ENCODE assay signal across 8 cellular contexts in the genomic region with DNA sequence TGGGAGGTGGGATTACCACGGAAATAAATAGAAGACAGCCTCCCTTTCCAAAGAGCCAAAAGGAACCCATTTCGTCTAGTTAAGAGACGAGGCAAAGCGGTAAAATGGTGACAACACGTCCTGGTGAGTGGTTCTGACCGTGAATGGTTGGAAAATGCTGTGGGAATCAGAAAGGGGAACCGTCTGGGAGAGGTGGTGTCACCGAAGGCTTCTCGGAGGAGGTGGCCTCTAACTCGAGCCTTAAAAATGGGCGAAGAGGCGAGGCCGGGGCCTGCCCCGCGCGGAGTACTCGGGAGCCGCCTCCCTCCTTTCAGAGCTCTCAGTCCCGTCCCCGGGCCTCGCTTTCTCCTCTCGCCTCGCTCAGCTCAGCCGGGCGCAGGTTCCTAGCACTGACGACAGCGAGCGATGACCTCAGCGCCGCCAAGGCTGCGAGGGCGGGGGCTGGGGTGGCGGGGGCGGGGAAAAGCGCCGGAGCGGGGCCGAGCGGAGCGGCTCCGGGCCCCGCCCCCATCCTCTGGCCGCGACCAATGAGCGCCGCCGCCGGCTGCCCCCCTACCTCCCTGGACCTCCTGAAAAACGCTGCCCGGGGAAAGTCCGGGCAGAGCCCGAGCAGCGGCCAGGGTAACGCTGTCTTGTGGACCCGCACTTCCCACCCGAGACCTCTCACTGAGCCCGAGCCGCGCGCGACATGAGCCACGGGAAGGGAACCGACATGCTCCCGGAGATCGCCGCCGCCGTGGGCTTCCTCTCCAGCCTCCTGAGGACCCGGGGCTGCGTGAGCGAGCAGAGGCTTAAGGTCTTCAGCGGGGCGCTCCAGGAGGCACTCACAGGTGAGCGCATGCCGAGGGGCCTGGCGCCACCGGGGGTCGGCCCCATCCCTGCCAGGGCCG. TPM values are rescaled to one million over a fixed set of nuclear protein-coding genes. Genes with fewer than 3 reads are reported as not detected.
DNase-seq lines count a peak whose midpoint lies in the region; ATAC-seq and TF ChIP-seq lines count a peak whose summit lies in the region.

A gene with protein sequence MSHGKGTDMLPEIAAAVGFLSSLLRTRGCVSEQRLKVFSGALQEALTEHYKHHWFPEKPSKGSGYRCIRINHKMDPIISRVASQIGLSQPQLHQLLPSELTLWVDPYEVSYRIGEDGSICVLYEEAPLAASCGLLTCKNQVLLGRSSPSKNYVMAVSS (plus strand): TSS at position 601 of the 890 bp plus-strand sequence. CDS start 88 bp downstream, at position 689.

- no peaks in the 10 kb centered on the region for H3K9me3 Mint-ChIP-seq in immature natural killer cell

- intact Hi-C loops in spleen (cut with DNase I; ENCODE audit: low total_unique reads), result loop anchor here (5.0 kb wide), 1 partner anchor 33 kb away; no protein-coding TSS in a partner anchor

- H3K27ac ChIP-seq in caudate nucleus (ENCODE audit: low read depth, low read length), result peak within 1 kb of the TSS; percentile 98
- peak within 1 kb of the TSS; percentile 97 to 100 (median 99) for H3K27ac ChIP-seq in spleen

- no peaks in the 10 kb centered on the region for H3K9me3 ChIP-seq in spleen

- ATAC-seq in GM19023 (IDR thresholded peaks at IDR 0.05; ENCODE audit: unreplicated experiment) (peak; percentile 70), HG03196 (IDR thresholded peaks at IDR 0.05; ENCODE audit: unreplicated experiment) (peak; percentile 71)

- peak within 1 kb of the TSS; percentile 99 to 100 (median 100) for H3K27ac Mint-ChIP-seq in immature natural killer cell

- no peaks in the 10 kb centered on the region for H3K27me3 ChIP-seq in spleen (replicated peaks in 1 of 7)

- H3K36me3 Mint-ChIP-seq in immature natural killer cell, result peaks cover 29 to 36% (median 33%) of the 10 kb centered on the region in 3 donors

- peak; percentile 99 to 100 (median 99) for TF ChIP-seq POLR2A in spleen (IDR thresholded peaks at IDR 0.05)

- peaks cover 77 to 80% of the 10 kb centered on the region in 2 donors for H3K4me1 Mint-ChIP-seq in immature natural killer cell

- H3K4me3 Mint-ChIP-seq in immature natural killer cell, result peak within 1 kb of the TSS; percentile 95 to 99 (median 99)

- H3K4me1 ChIP-seq in spleen, result peaks cover 40 to 82% (median 77%) of the 10 kb centered on the region in 6 donors

- H3K27me3 Mint-ChIP-seq in immature natural killer cell (ENCODE audit: low read depth in 3 of 3), result peaks cover 39 to 62% (median 52%) of the 10 kb centered on the region in 3 donors

- H3K36me3 ChIP-seq in spleen, result peaks cover 0 to 36% (median 29%) of the 10 kb centered on the region in 6 donors

- H3K4me3 ChIP-seq in spleen, result peak within 1 kb of the TSS; percentile 63 to 100 (median 93)

- 1 to 3% (median 1%) methylated on average over 18 to 79 of the region's 79 CpGs for WGBS in spleen, 5 donors

- peak in 3 of 11 experiments; percentile 6 to 36 (median 7) for TF ChIP-seq CTCF in spleen (IDR thresholded peaks at IDR 0.05 in 8 of 11, conservative IDR thresholded peaks at IDR 0.05 in 3 of 11)

- peak; percentile 99 for DNase-seq in AG08395 (ENCODE audit: low spot score)
- peak; percentile 80 for DNase-seq in NCI-H226
- peak; percentile 76 to 90 (median 84) for DNase-seq in activated CD4-positive, CD25-positive, alpha-beta regulatory T cell (lab: John Stamatoyannopoulos, UW)
- DNase-seq in caudate nucleus (lab: John Stamatoyannopoulos, UW), result peak in 59 of 61 donors; percentile 36 to 99 (median 90)
- peak; percentile 93 to 94 (median 94) for DNase-seq in immature natural killer cell
- DNase-seq in spleen, result peak; percentile 98

RNA-seq across cellular contexts. Expression of the gene that starts here (rescaled TPM):
- polyA plus RNA-seq in immature natural killer cell (100 to 1,000 TPM; 112 to 147 (median 127) TPM), spleen (10 to 100 TPM; 55.5 to 93.1 (median 69.3) TPM)
- total RNA-seq in spleen, result 100 to 1,000 TPM; 104 to 186 (median 153) TPM

Comparison
In these comparisons a context has a peak if more than half of its experiments do, and no peak if none do; other contexts are left out.
1. Peak in every context shown above with its lines: DNase-seq, ATAC-seq, H3K4me3 ChIP-seq and H3K27ac ChIP-seq.